In genomic region chr5:1483856-1484255, GRCh38 we compare ENCODE assay signal across 21 cellular contexts. TPM values are rescaled to one million over a fixed set of nuclear protein-coding genes. Genes with fewer than 3 reads are reported as not detected.
A peak's percentile ranks its signal among the peaks of the same experiment; 100 is the strongest.
DNase-seq lines count a peak whose midpoint lies in the region; ATAC-seq and TF ChIP-seq lines count a peak whose summit lies in the region.
"Had no signal": no experiment of that assay in that cellular context is flagged by ENCODE, and none has a peak within 500 bp of the region (broad histone marks: within the 10 kb centered on the region; RNA-seq: fewer than 3 reads in every experiment).

No MANE protein-coding gene starts in this region.

- no peaks in the 10 kb centered on the region for H3K4me1 Mint-ChIP-seq in nephron progenitor cell

- TF ChIP-seq CTCF in WERI-Rb-1 (IDR thresholded peaks at IDR 0.05; ENCODE audit: low read depth, low read length) (no peak), nephron progenitor cell (IDR thresholded peaks at IDR 0.05) (no peak)

- no peaks in the 10 kb centered on the region for H3K27me3 Mint-ChIP-seq in nephron progenitor cell (ENCODE audit: low read depth, poor library complexity)

- peak overlapping the region; percentile 42; the same call in 1 of the 2 replicates for H3K27ac ChIP-seq in BLaER1
- 0 out of 2 replicates have a peak overlapping the region, but pooled peaks have one; percentile 15 for H3K27ac ChIP-seq in WERI-Rb-1
- H3K27ac ChIP-seq in SJCRH30: no peak overlapping the region
- H3K27ac ChIP-seq: A549, GM23248, KMS-11 had no signal

- H3K9me3 Mint-ChIP-seq in nephron progenitor cell: no peaks in the 10 kb centered on the region

- H3K4me3 ChIP-seq in BLaER1 (no peak overlapping the region), WERI-Rb-1 (ENCODE audit: low read depth, low read length) (no peak overlapping the region), SJCRH30 (no peak overlapping the region)
- H3K4me3 ChIP-seq: A549, GM23248 had no signal

- peaks cover 13% of the 10 kb centered on the region for H3K36me3 Mint-ChIP-seq in nephron progenitor cell (ENCODE audit: low read depth)

- H3K4me1 ChIP-seq in BLaER1: peaks cover 77% of the 10 kb centered on the region
- H3K4me1 ChIP-seq in SJCRH30: no peaks in the 10 kb centered on the region

- no peak for DNase-seq in WERI-Rb-1
- no peak for DNase-seq in nephron progenitor cell
- DNase-seq in T1000 (lab: John Stamatoyannopoulos, UW): no peak
- no peak for DNase-seq in SJCRH30
- DNase-seq in NCI-H524 treated with DMSO at 0.1 percent for 48 hours (lab: John Stamatoyannopoulos, UW): no peak
- DNase-seq: C1 segment of cervical spinal cord, DMS79, GM23248, MV-4-11, NCI-H1417, NCI-H187, NCI-H2107, NCI-H2227 treated with DMSO at 0.1 percent for 48 hours, NCI-H510A treated with DMSO at 0.1 percent for 48 hours had no signal

- H3K4me3 Mint-ChIP-seq in nephron progenitor cell: no peak overlapping the region

- H4K20me1 ChIP-seq in BLaER1: peaks cover 67% of the 10 kb centered on the region

- peak overlapping the region; percentile 96 for H3K4me2 ChIP-seq in BLaER1
- H3K4me2 ChIP-seq: A549, KMS-11 had no signal

- peak overlapping the region; percentile 55; the same call in 1 of the 2 replicates for H3K9ac ChIP-seq in BLaER1
- H3K9ac ChIP-seq: GM23248, KMS-11 had no signal

- H3K9me3 ChIP-seq in BLaER1 (no peaks in the 10 kb centered on the region), WERI-Rb-1 (ENCODE audit: severe bottlenecking) (no peaks in the 10 kb centered on the region), SJCRH30 (replicated peaks) (no peaks in the 10 kb centered on the region)
- H3K9me3 ChIP-seq: A549 had no signal

- H3K36me3 ChIP-seq in BLaER1: peaks cover 48% of the 10 kb centered on the region
- peaks cover 57% of the 10 kb centered on the region for H3K36me3 ChIP-seq in WERI-Rb-1
- no peaks in the 10 kb centered on the region for H3K36me3 ChIP-seq in SJCRH30

- H3K27me3 ChIP-seq in BLaER1: no peaks in the 10 kb centered on the region
- no peaks in the 10 kb centered on the region for H3K27me3 ChIP-seq in WERI-Rb-1 (ENCODE audit: insufficient read depth, low read depth, severe bottlenecking)
- H3K27me3 ChIP-seq in SJCRH30: no peaks in the 10 kb centered on the region

- ATAC-seq in HG03565 (IDR thresholded peaks at IDR 0.05; ENCODE audit: unreplicated experiment): no peak
- ATAC-seq: A549, HCT116, HepG2 had no signal

- H3K27ac Mint-ChIP-seq in nephron progenitor cell: peak overlapping the region; percentile 82

- peak; percentile 30 for TF ChIP-seq POLR2A in GM15510 (IDR thresholded peaks at IDR 0.05; ENCODE audit: borderline replicate concordance, extremely low read depth, insufficient read length)

RNA-seq across cellular contexts. Expression of gene SLC6A3, which starts 38.6 kb away (rescaled TPM):
- total RNA-seq in SJCRH30 (2014; rRNA removed; shearing (Covaris generic)): 0.04 and 0.23 TPM in 2 replicates
- total RNA-seq: GM23248, HepG2 had no signal

RNA-seq across cellular contexts. Expression of gene LPCAT1, which starts 39.9 kb away (rescaled TPM):
- 36.9 and 44.6 TPM in 2 replicates for total RNA-seq in SJCRH30 (2014; rRNA removed; shearing (Covaris generic))
